In genomic region chr19:7589822-7590221, GRCh38 we compare ENCODE assay signal across 1 cellular context.
TF ChIP-seq lines count a peak whose summit lies in the region.

No MANE protein-coding gene starts in this region.

TF ChIP-seq in H1, 55 proteins besides CTCF, POLR2A, EP300 and RAD21:
- TF ChIP-seq KDM1A (IDR thresholded peaks at IDR 0.05; ENCODE audit: borderline replicate concordance, low read length), result peak; percentile 72
- no peak for TF ChIP-seq BACH1 (IDR thresholded peaks at IDR 0.05; ENCODE audit: low read length)
- TF ChIP-seq TEAD4 (IDR thresholded peaks at IDR 0.05; ENCODE audit: low read depth, low read length), result no peak
